ENCODE assay signal across 8 cellular contexts in genomic region chr12:48988030-48988649, GRCh38. TPM values are rescaled to one million over a fixed set of nuclear protein-coding genes. Genes with fewer than 3 reads are reported as not detected.
DNase-seq lines count a peak whose midpoint lies in the region; ATAC-seq lines count a peak whose summit lies in the region.

No MANE protein-coding gene starts in this region.

- ATAC-seq in HG02763 (IDR thresholded peaks at IDR 0.05; ENCODE audit: unreplicated experiment) (no peak), GM19328 (IDR thresholded peaks at IDR 0.05; ENCODE audit: unreplicated experiment) (no peak)

- DNase-seq in DMS53 treated with DMSO at 0.1 percent for 48 hours (lab: John Stamatoyannopoulos, UW; ENCODE audit: unreplicated experiment) (peak; percentile 54), HT-29 (ENCODE audit: low spot score) (peak; percentile 72), T-helper 1 cell (peak; percentile 45 to 71 (median 60)), astrocyte of the hippocampus (ENCODE audit: low read depth, low spot score) (peak; percentile 66), hypothalamus (lab: John Stamatoyannopoulos, UW) (peak in 31 of 51 donors; percentile 12 to 74 (median 29))
- peak; percentile 53 to 75 for DNase-seq in stimulated activated CD4-positive, alpha-beta T cell treated with anti-CD3 and anti-CD28 coated beads, Interleukin-15, amount 100 ng/mL, for 48 hours (ENCODE audit: low read depth in 2 of 2)

RNA-seq across cellular contexts. Expression of gene WNT1, which starts 10.0 kb away (rescaled TPM):
- not detected in 2 replicates for total RNA-seq in HT-29 (2014; rRNA removed; shearing (Covaris generic))

RNA-seq across cellular contexts. Expression of gene DDN, which starts 11.0 kb away (rescaled TPM):
- 0.66 and 0.83 TPM in 2 replicates for total RNA-seq in HT-29 (2014; rRNA removed; shearing (Covaris generic))

RNA-seq across cellular contexts. Expression of gene WNT10B, which starts 16.6 kb away (rescaled TPM):
- total RNA-seq in HT-29 (2014; rRNA removed; shearing (Covaris generic)) = 0.16 and 0.71 TPM in 2 replicates

RNA-seq across cellular contexts. Expression of gene PRKAG1, which starts 30.4 kb away (rescaled TPM):
- 38.4 and 50.4 TPM in 2 replicates for total RNA-seq in HT-29 (2014; rRNA removed; shearing (Covaris generic))

RNA-seq across cellular contexts. Expression of gene ARF3, which starts 30.9 kb away (rescaled TPM):
- total RNA-seq in HT-29 (2014; rRNA removed; shearing (Covaris generic)) = 76.3 and 76.9 TPM in 2 replicates
